In genomic region chr2:179264238-179265081, GRCh38 we compare ENCODE assay signal across 8 cellular contexts. TPM values are rescaled to one million over a fixed set of nuclear protein-coding genes. Genes with fewer than 3 reads are reported as not detected.
DNase-seq lines count a peak whose midpoint lies in the region; ATAC-seq and TF ChIP-seq lines count a peak whose summit lies in the region.

Gene SESTD1, minus strand, starts transcription at chr2:179264832. Its CDS starts 72,991 bp downstream, at chr2:179191841.

- H3K4me3 ChIP-seq in NT2/D1 (ENCODE audit: insufficient read length, low read depth) = peak within 1 kb of the TSS; percentile 80

- peaks cover 35% of the 10 kb centered on the region for H3K4me1 Mint-ChIP-seq in activated T-cell treated with anti-CD3 and anti-CD28 coated beads, Interleukin-2, amount 50 U/mL, for 4 hours (ENCODE audit: low read depth)
- peaks cover 47% of the 10 kb centered on the region for H3K4me1 Mint-ChIP-seq in stimulated activated naive CD8-positive, alpha-beta T cell treated with anti-CD3 and anti-CD28 coated beads, Interleukin-15, Interleukin-2, amounts not matched to agents 100 ng/mL and 50 ng/mL, for 24 hours (ENCODE audit: low read depth)

- peaks cover 11% of the 10 kb centered on the region for H3K27me3 ChIP-seq in NT2/D1 (ENCODE audit: insufficient read depth, insufficient read length)

- H3K9ac ChIP-seq in NT2/D1 (ENCODE audit: insufficient read length, low read depth) = peak within 1 kb of the TSS; percentile 86

- DNase-seq in AG20443 (ENCODE audit: low spot score) = peak; percentile 80
- DNase-seq in NT2/D1 (ENCODE audit: low read depth, low spot score) = peak; percentile 38
- DNase-seq in activated T-cell treated with anti-CD3 and anti-CD28 coated beads, Interleukin-2, amount 50 U/mL, for 4 hours = peak; percentile 48
- peak; percentile 55 for DNase-seq in myocyte (ENCODE audit: low read depth)

- H3K27ac Mint-ChIP-seq in stimulated activated naive CD8-positive, alpha-beta T cell treated with anti-CD3 and anti-CD28 coated beads, Interleukin-15, Interleukin-2, amounts not matched to agents 100 ng/mL and 50 ng/mL, for 24 hours = peak within 1 kb of the TSS; percentile 62

- H3K4me3 Mint-ChIP-seq in activated T-cell treated with anti-CD3 and anti-CD28 coated beads, Interleukin-2, amount 50 U/mL, for 4 hours = peak within 1 kb of the TSS; percentile 86
- peak within 1 kb of the TSS; percentile 85 for H3K4me3 Mint-ChIP-seq in stimulated activated naive CD8-positive, alpha-beta T cell treated with anti-CD3 and anti-CD28 coated beads, Interleukin-15, Interleukin-2, amounts not matched to agents 100 ng/mL and 50 ng/mL, for 24 hours

- peaks cover 2% of the 10 kb centered on the region for H3K4me1 ChIP-seq in NT2/D1 (ENCODE audit: insufficient read depth, insufficient read length)

- H3K36me3 ChIP-seq in NT2/D1 (ENCODE audit: insufficient read depth, insufficient read length, low read length) = no peaks in the 10 kb centered on the region

- peaks cover 29% of the 10 kb centered on the region for H3K27me3 Mint-ChIP-seq in activated T-cell treated with anti-CD3 and anti-CD28 coated beads, Interleukin-2, amount 50 U/mL, for 4 hours (ENCODE audit: low read depth)
- peaks cover 39% of the 10 kb centered on the region for H3K27me3 Mint-ChIP-seq in stimulated activated naive CD8-positive, alpha-beta T cell treated with anti-CD3 and anti-CD28 coated beads, Interleukin-15, Interleukin-2, amounts not matched to agents 100 ng/mL and 50 ng/mL, for 24 hours

- ATAC-seq in HG03135 (IDR thresholded peaks at IDR 0.05; ENCODE audit: unreplicated experiment) = peak; percentile 70
- ATAC-seq in activated T-cell treated with anti-CD3 and anti-CD28 coated beads, Interleukin-2, amount 50 U/mL, for 4 hours = peak; percentile 73 to 77
- peak; percentile 70 for ATAC-seq in esophagus mucosa

- in situ Hi-C loops in GM18951 (cut with MboI; ENCODE audit: low sequenced_read_pairs, unreplicated experiment) = no loop called here

- H3K36me3 Mint-ChIP-seq in activated T-cell treated with anti-CD3 and anti-CD28 coated beads, Interleukin-2, amount 50 U/mL, for 4 hours (ENCODE audit: insufficient read depth) = no peaks in the 10 kb centered on the region
- no peaks in the 10 kb centered on the region for H3K36me3 Mint-ChIP-seq in stimulated activated naive CD8-positive, alpha-beta T cell treated with anti-CD3 and anti-CD28 coated beads, Interleukin-15, Interleukin-2, amounts not matched to agents 100 ng/mL and 50 ng/mL, for 24 hours (ENCODE audit: low read depth)

- H3K9me3 Mint-ChIP-seq in activated T-cell treated with anti-CD3 and anti-CD28 coated beads, Interleukin-2, amount 50 U/mL, for 4 hours = no peaks in the 10 kb centered on the region
- no peaks in the 10 kb centered on the region for H3K9me3 Mint-ChIP-seq in stimulated activated naive CD8-positive, alpha-beta T cell treated with anti-CD3 and anti-CD28 coated beads, Interleukin-15, Interleukin-2, amounts not matched to agents 100 ng/mL and 50 ng/mL, for 24 hours

- peak; percentile 58 for TF ChIP-seq POLR2A in GM18951 (IDR thresholded peaks at IDR 0.05; ENCODE audit: extremely low read depth, insufficient read depth, insufficient read length)

- peaks cover under 1% of the 10 kb centered on the region; the same call in 1 of the 2 replicates for H3K9me3 ChIP-seq in NT2/D1 (ENCODE audit: insufficient read depth, low read length)

RNA-seq across cellular contexts. Expression of gene SESTD1, which starts in this region (rescaled TPM):
- 1 to 10 TPM; 2.7 to 6.2 (median 4.8) TPM for total RNA-seq in activated T-cell treated with anti-CD3 and anti-CD28 coated beads, Interleukin-2, amount 50 U/mL, for 4 hours
- 19.8 TPM for total RNA-seq in esophagus mucosa
- 5.4 and 6.2 TPM in 2 replicates for total RNA-seq in myocyte
- 13.1 TPM for polyA plus RNA-seq in myocyte (2012)

Comparison
In these comparisons a context has a peak if more than half of its experiments do, and no peak if none do; other contexts are left out.
1. Peak in every context shown above with its lines: DNase-seq, ATAC-seq and H3K4me3 ChIP-seq.